Comparison of ENCODE assay signal across 15 cellular contexts in the genomic region with DNA sequence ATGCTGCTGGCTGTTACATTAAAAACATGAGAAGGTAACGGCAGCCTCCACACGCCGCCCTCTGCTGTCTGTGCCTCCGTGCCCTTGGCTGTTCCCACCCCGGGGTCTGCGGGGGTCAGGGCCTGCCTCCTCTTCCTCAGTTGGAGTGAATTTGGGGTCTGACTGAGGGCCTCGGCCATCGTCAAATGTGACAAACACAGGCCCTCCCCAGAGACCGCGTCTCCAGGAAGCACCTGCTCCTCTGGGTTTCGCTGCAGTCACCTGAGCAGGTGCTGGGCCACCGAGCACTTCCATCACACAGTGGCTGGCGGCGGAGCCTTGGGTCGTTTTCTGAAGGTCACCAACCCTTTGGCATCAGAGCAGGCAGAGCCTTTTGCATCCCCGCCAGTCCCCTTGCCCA.
A peak's percentile ranks its signal among the peaks of the same experiment; 100 is the strongest.
DNase-seq lines count a peak whose midpoint lies in the region; ATAC-seq and TF ChIP-seq lines count a peak whose summit lies in the region.
"Had no signal": no experiment of that assay in that cellular context is flagged by ENCODE, and none has a peak within 500 bp of the region (broad histone marks: within the 10 kb centered on the region; RNA-seq: fewer than 3 reads in every experiment).

No MANE protein-coding gene starts in this region.

- no TSS peak for BruUV-seq in A673 (replicated peaks; lab: Mats Ljungman, UMichigan)

- no peaks in the 10 kb centered on the region for H3K27me3 Mint-ChIP-seq in naive B cell

- H3K9me3 ChIP-seq in A673 (ENCODE audit: low read depth, low read length, poor library complexity, severe bottlenecking): no peaks in the 10 kb centered on the region
- H3K9me3 ChIP-seq: tibial nerve had no signal

- CTCF ChIA-PET in A673 (lab: Charles Lee): no interaction called here

- peak overlapping the region; percentile 85 to 97 (median 92) for H3K4me3 Mint-ChIP-seq in naive B cell
- H3K4me3 Mint-ChIP-seq: T-helper 1 cell treated with Interleukin-12 subunit alpha and Interleukin-12 subunit beta and Interleukin-4 antibody, amounts not matched to agents 30 μg/mL and 1 μg/mL, for 36 hours had no signal

- no peaks in the 10 kb centered on the region for H3K36me3 ChIP-seq in A673 (ENCODE audit: insufficient read depth, low read length, poor library complexity, severe bottlenecking)

- ATAC-seq in GM18520 (IDR thresholded peaks at IDR 0.05; ENCODE audit: unreplicated experiment) (peak; percentile 49), GM21576 (IDR thresholded peaks at IDR 0.05; ENCODE audit: unreplicated experiment) (peak; percentile 50), HG03571 (IDR thresholded peaks at IDR 0.05; ENCODE audit: unreplicated experiment) (peak; percentile 45), naive B cell (ENCODE audit: low read depth in 2 of 2) (peak; percentile 78 to 82), SK-N-SH treated with all-trans-retinoic acid at 6 μM for 48 hours (no peak)
- ATAC-seq in activated CD4-positive, CD25-positive, alpha-beta regulatory T cell treated with anti-CD3 and anti-CD28 coated beads, Interleukin-2, amount 50 U/mL, for 24 hours: no peak
- ATAC-seq: left ventricle myocardium superior had no signal

- no peaks in the 10 kb centered on the region for H3K9me3 Mint-ChIP-seq in naive B cell
- H3K9me3 Mint-ChIP-seq: T-helper 1 cell treated with Interleukin-12 subunit alpha and Interleukin-12 subunit beta and Interleukin-4 antibody, amounts not matched to agents 30 μg/mL and 1 μg/mL, for 36 hours had no signal

- H3K4me1 Mint-ChIP-seq in naive B cell: peaks cover 36 to 62% (median 57%) of the 10 kb centered on the region in 3 donors

- H3K27ac Mint-ChIP-seq in naive B cell: peak overlapping the region; percentile 99 to 100 (median 100)
- H3K27ac Mint-ChIP-seq: T-helper 1 cell treated with Interleukin-12 subunit alpha and Interleukin-12 subunit beta and Interleukin-4 antibody, amounts not matched to agents 30 μg/mL and 1 μg/mL, for 36 hours had no signal

- POLR2A ChIA-PET in A673 (lab: Charles Lee; ENCODE audit: low non-redundant PET): no interaction called here

- peaks cover 0 to 6% of the 10 kb centered on the region in 2 donors for H3K36me3 Mint-ChIP-seq in naive B cell

- H3K27me3 ChIP-seq in A673 (replicated peaks; ENCODE audit: insufficient read depth, low read depth, low read length, poor library complexity): no peaks in the 10 kb centered on the region
- H3K27me3 ChIP-seq: tibial nerve had no signal

- no peak overlapping the region for H3K27ac ChIP-seq in A673 (ENCODE audit: low read depth, low read length, poor library complexity, severe bottlenecking)
- H3K27ac ChIP-seq: parathyroid adenoma had no signal

- H3K4me3 ChIP-seq in A673 (ENCODE audit: low read depth, low read length, poor library complexity, severe bottlenecking): no peak overlapping the region
- H3K4me3 ChIP-seq: tibial nerve had no signal

- peaks cover 29% of the 10 kb centered on the region for H3K4me1 ChIP-seq in A673 (ENCODE audit: insufficient read depth, low read length, poor library complexity, severe bottlenecking)
- H3K4me1 ChIP-seq: parathyroid adenoma had no signal

- no peak for TF ChIP-seq CTCF in A673 (conservative IDR thresholded peaks at IDR 0.05; ENCODE audit: low read depth, low read length)

- DNase-seq in naive B cell (peak; percentile 83), A673 (ENCODE audit: low spot score) (no peak)
- no peak for DNase-seq in activated CD4-positive, CD25-positive, alpha-beta regulatory T cell (lab: John Stamatoyannopoulos, UW)
- DNase-seq: amygdala, DMS79, left ventricle myocardium superior, NCI-H748 treated with DMSO at 0.1 percent for 48 hours had no signal

- intact Hi-C loops in A673 (cut with micrococcal nuclease; ENCODE audit: unreplicated experiment): no loop called here

TF ChIP-seq in SK-N-SH treated with all-trans-retinoic acid at 6 μM for 48 hours, 23 proteins besides CTCF, POLR2A, EP300 and RAD21:
- TF ChIP-seq OSR1 (CRISPR knock-in tag; IDR thresholded peaks at IDR 0.05): no peak
- TF ChIP-seq ZC3H10 (CRISPR knock-in tag; IDR thresholded peaks at IDR 0.05): no peak
- TF ChIP-seq TCF4 (CRISPR knock-in tag; IDR thresholded peaks at IDR 0.05; ENCODE audit: borderline replicate concordance): no peak
- TF ChIP-seq ZNF8 (CRISPR knock-in tag; IDR thresholded peaks at IDR 0.05): no peak
- TF ChIP-seq, protein P1, sequence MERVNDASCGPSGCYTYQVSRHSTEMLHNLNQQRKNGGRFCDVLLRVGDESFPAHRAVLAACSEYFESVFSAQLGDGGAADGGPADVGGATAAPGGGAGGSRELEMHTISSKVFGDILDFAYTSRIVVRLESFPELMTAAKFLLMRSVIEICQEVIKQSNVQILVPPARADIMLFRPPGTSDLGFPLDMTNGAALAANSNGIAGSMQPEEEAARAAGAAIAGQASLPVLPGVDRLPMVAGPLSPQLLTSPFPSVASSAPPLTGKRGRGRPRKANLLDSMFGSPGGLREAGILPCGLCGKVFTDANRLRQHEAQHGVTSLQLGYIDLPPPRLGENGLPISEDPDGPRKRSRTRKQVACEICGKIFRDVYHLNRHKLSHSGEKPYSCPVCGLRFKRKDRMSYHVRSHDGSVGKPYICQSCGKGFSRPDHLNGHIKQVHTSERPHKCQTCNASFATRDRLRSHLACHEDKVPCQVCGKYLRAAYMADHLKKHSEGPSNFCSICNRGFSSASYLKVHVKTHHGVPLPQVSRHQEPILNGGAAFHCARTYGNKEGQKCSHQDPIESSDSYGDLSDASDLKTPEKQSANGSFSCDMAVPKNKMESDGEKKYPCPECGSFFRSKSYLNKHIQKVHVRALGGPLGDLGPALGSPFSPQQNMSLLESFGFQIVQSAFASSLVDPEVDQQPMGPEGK (CRISPR knock-in tag; IDR thresholded peaks at IDR 0.05; ENCODE audit: borderline replicate concordance): no peak
- no peak for TF ChIP-seq CREB5 (CRISPR knock-in tag; IDR thresholded peaks at IDR 0.05; ENCODE audit: low read depth)
- TF ChIP-seq RARB (CRISPR knock-in tag; IDR thresholded peaks at IDR 0.05): no peak
- TF ChIP-seq, protein P2, sequence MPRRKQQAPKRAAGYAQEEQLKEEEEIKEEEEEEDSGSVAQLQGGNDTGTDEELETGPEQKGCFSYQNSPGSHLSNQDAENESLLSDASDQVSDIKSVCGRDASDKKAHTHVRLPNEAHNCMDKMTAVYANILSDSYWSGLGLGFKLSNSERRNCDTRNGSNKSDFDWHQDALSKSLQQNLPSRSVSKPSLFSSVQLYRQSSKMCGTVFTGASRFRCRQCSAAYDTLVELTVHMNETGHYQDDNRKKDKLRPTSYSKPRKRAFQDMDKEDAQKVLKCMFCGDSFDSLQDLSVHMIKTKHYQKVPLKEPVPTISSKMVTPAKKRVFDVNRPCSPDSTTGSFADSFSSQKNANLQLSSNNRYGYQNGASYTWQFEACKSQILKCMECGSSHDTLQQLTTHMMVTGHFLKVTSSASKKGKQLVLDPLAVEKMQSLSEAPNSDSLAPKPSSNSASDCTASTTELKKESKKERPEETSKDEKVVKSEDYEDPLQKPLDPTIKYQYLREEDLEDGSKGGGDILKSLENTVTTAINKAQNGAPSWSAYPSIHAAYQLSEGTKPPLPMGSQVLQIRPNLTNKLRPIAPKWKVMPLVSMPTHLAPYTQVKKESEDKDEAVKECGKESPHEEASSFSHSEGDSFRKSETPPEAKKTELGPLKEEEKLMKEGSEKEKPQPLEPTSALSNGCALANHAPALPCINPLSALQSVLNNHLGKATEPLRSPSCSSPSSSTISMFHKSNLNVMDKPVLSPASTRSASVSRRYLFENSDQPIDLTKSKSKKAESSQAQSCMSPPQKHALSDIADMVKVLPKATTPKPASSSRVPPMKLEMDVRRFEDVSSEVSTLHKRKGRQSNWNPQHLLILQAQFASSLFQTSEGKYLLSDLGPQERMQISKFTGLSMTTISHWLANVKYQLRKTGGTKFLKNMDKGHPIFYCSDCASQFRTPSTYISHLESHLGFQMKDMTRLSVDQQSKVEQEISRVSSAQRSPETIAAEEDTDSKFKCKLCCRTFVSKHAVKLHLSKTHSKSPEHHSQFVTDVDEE (CRISPR knock-in tag; IDR thresholded peaks at IDR 0.05): no peak
- TF ChIP-seq ZFP30 (CRISPR knock-in tag; IDR thresholded peaks at IDR 0.05): no peak
- TF ChIP-seq, protein P3, sequence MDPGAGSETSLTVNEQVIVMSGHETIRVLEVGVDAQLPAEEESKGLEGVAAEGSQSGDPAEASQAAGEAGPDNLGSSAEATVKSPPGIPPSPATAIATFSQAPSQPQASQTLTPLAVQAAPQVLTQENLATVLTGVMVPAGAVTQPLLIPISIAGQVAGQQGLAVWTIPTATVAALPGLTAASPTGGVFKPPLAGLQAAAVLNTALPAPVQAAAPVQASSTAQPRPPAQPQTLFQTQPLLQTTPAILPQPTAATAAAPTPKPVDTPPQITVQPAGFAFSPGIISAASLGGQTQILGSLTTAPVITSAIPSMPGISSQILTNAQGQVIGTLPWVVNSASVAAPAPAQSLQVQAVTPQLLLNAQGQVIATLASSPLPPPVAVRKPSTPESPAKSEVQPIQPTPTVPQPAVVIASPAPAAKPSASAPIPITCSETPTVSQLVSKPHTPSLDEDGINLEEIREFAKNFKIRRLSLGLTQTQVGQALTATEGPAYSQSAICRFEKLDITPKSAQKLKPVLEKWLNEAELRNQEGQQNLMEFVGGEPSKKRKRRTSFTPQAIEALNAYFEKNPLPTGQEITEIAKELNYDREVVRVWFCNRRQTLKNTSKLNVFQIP (CRISPR knock-in tag; IDR thresholded peaks at IDR 0.05; ENCODE audit: borderline replicate concordance, low read depth): no peak
- TF ChIP-seq CSDC2 (CRISPR knock-in tag; IDR thresholded peaks at IDR 0.05): no peak
- TF ChIP-seq ISL1 (CRISPR knock-in tag; IDR thresholded peaks at IDR 0.05): no peak

Comparison
In these comparisons a context has a peak if more than half of its experiments do, and no peak if none do; other contexts are left out.
1. ATAC-seq: peak in GM18520 (single experiment), GM21576 (single experiment), HG03571 (single experiment) and naive B cell (2 of 2); none in activated CD4-positive, CD25-positive, alpha-beta regulatory T cell treated with anti-CD3 and anti-CD28 coated beads, Interleukin-2, amount 50 U/mL, for 24 hours (0 of 2) and SK-N-SH treated with all-trans-retinoic acid at 6 μM for 48 hours (single experiment).